Comparison of ENCODE assay signal across 28 cellular contexts in genomic region chr13:67620665-67621064, GRCh38.
A peak's percentile ranks its signal among the peaks of the same experiment; 100 is the strongest.
DNase-seq lines count a peak whose midpoint lies in the region; ATAC-seq and TF ChIP-seq lines count a peak whose summit lies in the region.
"Had no signal": no experiment of that assay in that cellular context is flagged by ENCODE, and none has a peak within 500 bp of the region (broad histone marks: within the 10 kb centered on the region; RNA-seq: fewer than 3 reads in every experiment).

No MANE protein-coding gene starts in this region.

- H3K4me1 ChIP-seq in trophoblast cell (ENCODE audit: control insufficient read depth in 1 of 2, insufficient read depth in 2 of 2, low read length in 2 of 2), result peaks cover 0 to 2% of the 10 kb centered on the region in 2 experiments
- H3K4me1 ChIP-seq: parathyroid adenoma, right lobe of liver, stomach, tibial artery had no signal

- H3K9me3 ChIP-seq in trophoblast cell (ENCODE audit: insufficient read depth, low read depth, low read length), result no peaks in the 10 kb centered on the region
- H3K9me3 ChIP-seq: right lobe of liver, stomach, tibial artery had no signal

- H3K27ac Mint-ChIP-seq in activated T-helper 17 cell treated with anti-CD3 and anti-CD28 coated beads, Interleukin-2, amount 50 U/mL, for 72 hours, result no peak overlapping the region
- H3K27ac Mint-ChIP-seq: activated CD4-positive, alpha-beta T cell treated with anti-CD3 and anti-CD28 coated beads, Interleukin-2, amount 10 ng/mL, durations not matched to agents 24 days and 14 days; activated CD8-positive, alpha-beta memory T cell treated with anti-CD3 and anti-CD28 coated beads, Interleukin-2, amount 10 ng/mL, durations not matched to agents 7 days and 5 days; activated naive CD4-positive, alpha-beta T cell treated with anti-CD3 and anti-CD28 coated beads, Interleukin-2, amount 10 ng/mL, durations not matched to agents 7 days and 5 days; activated T-cell treated with anti-CD3 and anti-CD28 coated beads, Interleukin-2, amount 50 U/mL, for 72 hours; immature natural killer cell; nephron had no signal

- H3K23ac ChIP-seq in trophoblast cell (ENCODE audit: low read length), result no peak overlapping the region

- DNase-seq in LHCN-M2 (ENCODE audit: low read depth), result peak; percentile 67
- DNase-seq in brain microvascular endothelial cell, result no peak
- DNase-seq in kidney tubule cell (ENCODE audit: low spot score), result peak; percentile 37
- DNase-seq in left cardiac atrium, result no peak
- no peak for DNase-seq in D341Med (ENCODE audit: low spot score)
- no peak for DNase-seq in trophoblast cell
- DNase-seq: activated CD4-positive, alpha-beta T cell treated with anti-CD3 and anti-CD28 coated beads, Interleukin-2, amount 10 ng/mL, durations not matched to agents 24 days and 14 days; activated CD8-positive, alpha-beta memory T cell treated with anti-CD3 and anti-CD28 coated beads, Interleukin-2, amount 10 ng/mL, durations not matched to agents 7 days and 5 days; activated naive CD4-positive, alpha-beta T cell treated with anti-CD3 and anti-CD28 coated beads, Interleukin-2, amount 10 ng/mL, durations not matched to agents 7 days and 5 days; activated T-cell treated with anti-CD3 and anti-CD28 coated beads, Interleukin-2, amount 50 U/mL, for 72 hours; anterior cingulate cortex; foreskin melanocyte; immature natural killer cell; NCI-H1105; NCI-H1930; NCI-H526; right lobe of liver; stomach; tibial artery had no signal

- H3K4ac ChIP-seq in trophoblast cell (ENCODE audit: low read depth, low read length), result no peak overlapping the region

- no peak overlapping the region for H2BK5ac ChIP-seq in trophoblast cell (ENCODE audit: low read depth, low read length, poor library complexity)

- H3K4me1 Mint-ChIP-seq in activated T-helper 17 cell treated with anti-CD3 and anti-CD28 coated beads, Interleukin-2, amount 50 U/mL, for 72 hours, result no peaks in the 10 kb centered on the region
- H3K4me1 Mint-ChIP-seq: activated CD4-positive, alpha-beta T cell treated with anti-CD3 and anti-CD28 coated beads, Interleukin-2, amount 10 ng/mL, durations not matched to agents 24 days and 14 days; activated CD8-positive, alpha-beta memory T cell treated with anti-CD3 and anti-CD28 coated beads, Interleukin-2, amount 10 ng/mL, durations not matched to agents 7 days and 5 days; activated naive CD4-positive, alpha-beta T cell treated with anti-CD3 and anti-CD28 coated beads, Interleukin-2, amount 10 ng/mL, durations not matched to agents 7 days and 5 days; central memory CD8-positive, alpha-beta T cell; immature natural killer cell; nephron had no signal

- H3K9ac ChIP-seq in trophoblast cell (ENCODE audit: low read length), result no peak overlapping the region
- H3K9ac ChIP-seq: parathyroid adenoma had no signal

- H4K8ac ChIP-seq in trophoblast cell (ENCODE audit: low read depth, low read length), result no peak overlapping the region

- no peak overlapping the region for H2AK5ac ChIP-seq in trophoblast cell (ENCODE audit: low read length)

- H3K4me3 ChIP-seq in brain microvascular endothelial cell (ENCODE audit: low read depth, low read length), result no peak overlapping the region
- H3K4me3 ChIP-seq in trophoblast cell (ENCODE audit: low read depth, low read length), result no peak overlapping the region
- H3K4me3 ChIP-seq: hepatocyte, right lobe of liver, stomach, tibial artery had no signal

- no peak overlapping the region for H3K4me2 ChIP-seq in trophoblast cell (ENCODE audit: low read length)
- H3K4me2 ChIP-seq: hepatocyte had no signal

- no peak overlapping the region for H4K12ac ChIP-seq in trophoblast cell (ENCODE audit: low read depth, low read length)

- no peaks in the 10 kb centered on the region for H3K79me1 ChIP-seq in trophoblast cell (ENCODE audit: low read length)

- H4K91ac ChIP-seq in trophoblast cell (ENCODE audit: low read depth, low read length), result no peak overlapping the region

- H3K9me3 Mint-ChIP-seq in activated T-helper 17 cell treated with anti-CD3 and anti-CD28 coated beads, Interleukin-2, amount 50 U/mL, for 72 hours, result peaks cover 10% of the 10 kb centered on the region
- H3K9me3 Mint-ChIP-seq: activated CD4-positive, alpha-beta T cell treated with anti-CD3 and anti-CD28 coated beads, Interleukin-2, amount 10 ng/mL, durations not matched to agents 24 days and 14 days; nephron had no signal

- H3K36me3 Mint-ChIP-seq in activated T-helper 17 cell treated with anti-CD3 and anti-CD28 coated beads, Interleukin-2, amount 50 U/mL, for 72 hours (ENCODE audit: low read depth), result no peaks in the 10 kb centered on the region
- H3K36me3 Mint-ChIP-seq: activated CD8-positive, alpha-beta memory T cell treated with anti-CD3 and anti-CD28 coated beads, Interleukin-2, amount 10 ng/mL, durations not matched to agents 7 days and 5 days; activated naive CD4-positive, alpha-beta T cell treated with anti-CD3 and anti-CD28 coated beads, Interleukin-2, amount 10 ng/mL, durations not matched to agents 7 days and 5 days; immature natural killer cell had no signal

- no peak overlapping the region for H2BK12ac ChIP-seq in trophoblast cell (ENCODE audit: low read length)

- H3K36me3 ChIP-seq in brain microvascular endothelial cell (replicated peaks), result no peaks in the 10 kb centered on the region
- no peaks in the 10 kb centered on the region for H3K36me3 ChIP-seq in trophoblast cell (ENCODE audit: control insufficient read depth in 1 of 2, insufficient read depth in 2 of 2, low read length in 2 of 2)
- H3K36me3 ChIP-seq: right lobe of liver, stomach, tibial artery had no signal

- H3K27me3 Mint-ChIP-seq in activated T-helper 17 cell treated with anti-CD3 and anti-CD28 coated beads, Interleukin-2, amount 50 U/mL, for 72 hours, result no peaks in the 10 kb centered on the region
- H3K27me3 Mint-ChIP-seq: activated CD4-positive, alpha-beta T cell treated with anti-CD3 and anti-CD28 coated beads, Interleukin-2, amount 10 ng/mL, durations not matched to agents 24 days and 14 days; activated CD8-positive, alpha-beta memory T cell treated with anti-CD3 and anti-CD28 coated beads, Interleukin-2, amount 10 ng/mL, durations not matched to agents 7 days and 5 days; activated naive CD4-positive, alpha-beta T cell treated with anti-CD3 and anti-CD28 coated beads, Interleukin-2, amount 10 ng/mL, durations not matched to agents 7 days and 5 days; central memory CD8-positive, alpha-beta T cell had no signal

- H3K27ac ChIP-seq in brain microvascular endothelial cell (peak overlapping the region; percentile 87), trophoblast cell (ENCODE audit: low read depth, low read length) (no peak overlapping the region)
- H3K27ac ChIP-seq: epithelial cell of prostate, hepatocyte, parathyroid adenoma, right lobe of liver, RWPE1, stomach, tibial artery, VCaP had no signal

- no peak overlapping the region for H3K18ac ChIP-seq in trophoblast cell (ENCODE audit: low read length)

- in situ Hi-C loops in brain microvascular endothelial cell (cut with HindIII; ENCODE audit: low pct_ligation_motif_present, low sequenced_read_pairs), result no loop called here

- H3K14ac ChIP-seq in trophoblast cell (ENCODE audit: low read length), result no peak overlapping the region

- H2BK120ac ChIP-seq in trophoblast cell (ENCODE audit: insufficient read depth, low read length, poor library complexity), result no peak overlapping the region

- ATAC-seq in left cardiac atrium, result no peak
- no peak for ATAC-seq in activated T-helper 17 cell treated with anti-CD3 and anti-CD28 coated beads, Interleukin-2, amount 50 U/mL, for 72 hours (replicated peaks)
- ATAC-seq: activated CD8-positive, alpha-beta memory T cell treated with anti-CD3 and anti-CD28 coated beads, Interleukin-2, amount 10 ng/mL, durations not matched to agents 7 days and 5 days; activated T-cell treated with anti-CD3 and anti-CD28 coated beads, Interleukin-2, amount 50 U/mL, for 72 hours; HepG2; right lobe of liver had no signal

- WGBS in trophoblast cell (ENCODE audit: extremely low coverage, insufficient coverage, insufficient read length), result no CpG with 5 or more reads among the region's 3 CpGs

- H3K4me3 Mint-ChIP-seq in activated T-helper 17 cell treated with anti-CD3 and anti-CD28 coated beads, Interleukin-2, amount 50 U/mL, for 72 hours, result no peak overlapping the region
- H3K4me3 Mint-ChIP-seq: activated CD4-positive, alpha-beta T cell treated with anti-CD3 and anti-CD28 coated beads, Interleukin-2, amount 10 ng/mL, durations not matched to agents 24 days and 14 days; activated CD8-positive, alpha-beta memory T cell treated with anti-CD3 and anti-CD28 coated beads, Interleukin-2, amount 10 ng/mL, durations not matched to agents 7 days and 5 days; activated naive CD4-positive, alpha-beta T cell treated with anti-CD3 and anti-CD28 coated beads, Interleukin-2, amount 10 ng/mL, durations not matched to agents 7 days and 5 days; activated T-cell treated with anti-CD3 and anti-CD28 coated beads, Interleukin-2, amount 50 U/mL, for 72 hours; central memory CD8-positive, alpha-beta T cell; immature natural killer cell; nephron had no signal

- no peak overlapping the region for H2AFZ ChIP-seq in trophoblast cell (ENCODE audit: insufficient read depth, low read length, poor library complexity)
- H2AFZ ChIP-seq: hepatocyte, parathyroid adenoma had no signal

- TF ChIP-seq CTCF in brain microvascular endothelial cell (IDR thresholded peaks at IDR 0.05; ENCODE audit: low read depth, low read length, missing control alignments), result no peak

- H3K27me3 ChIP-seq in brain microvascular endothelial cell (replicated peaks) (no peaks in the 10 kb centered on the region), trophoblast cell (ENCODE audit: insufficient read depth, low read length) (no peaks in the 10 kb centered on the region)
- H3K27me3 ChIP-seq: hepatocyte, right lobe of liver, stomach, tibial artery had no signal

- no peaks in the 10 kb centered on the region for H3K79me2 ChIP-seq in trophoblast cell (ENCODE audit: control insufficient read depth, insufficient read depth, low read length, poor library complexity)
- H3K79me2 ChIP-seq: hepatocyte, parathyroid adenoma had no signal

- intact Hi-C loops in left cardiac atrium (cut with DNase I), result no loop called here

Comparison
In these comparisons a context has a peak if more than half of its experiments do, and no peak if none do; other contexts are left out.
1. DNase-seq: peak in LHCN-M2 (single experiment) and kidney tubule cell (single experiment); none in brain microvascular endothelial cell (single experiment), left cardiac atrium (single experiment), D341Med (single experiment) and trophoblast cell (0 of 2).